20 cellular contexts compared by ENCODE assay signal in genomic region chr4:130559268-130559667, GRCh38.
"Had no signal": no experiment of that assay in that cellular context is flagged by ENCODE, and none has a peak within 500 bp of the region (broad histone marks: within the 10 kb centered on the region; RNA-seq: fewer than 3 reads in every experiment).

No MANE protein-coding gene starts in this region.

- DNase-seq: Kasumi-1, MM.1S, NCI-H1092 treated with DMSO at 0.1 percent for 48 hours, NCI-H1436, NCI-H187, NCI-H2029 treated with DMSO at 0.1 percent for 48 hours, NCI-H2171 treated with DMSO at 0.1 percent for 48 hours, NCI-H345, NCI-H446 treated with DMSO at 0.1 percent for 48 hours, NCI-H510A treated with DMSO at 0.1 percent for 48 hours, PC-3, SHP77, SK-N-SH, SW 1271, T-cell had no signal

- ATAC-seq: Panc1, PC-3, T-cell had no signal

- H3K4me2 ChIP-seq: KMS-11, SK-N-SH had no signal

- H3K9ac ChIP-seq: KMS-11, SK-N-SH had no signal

- FAIRE-seq: HTR-8/SVneo had no signal

- H3K9me3 ChIP-seq: SK-N-SH had no signal

- H3K27ac ChIP-seq: HL-60, KMS-11, RWPE1 had no signal
